11 cellular contexts compared by ENCODE assay signal in genomic region chr5:927172-928015, GRCh38. TPM values are rescaled to one million over a fixed set of nuclear protein-coding genes. Genes with fewer than 3 reads are reported as not detected.
A peak's percentile ranks its signal among the peaks of the same experiment; 100 is the strongest.
DNase-seq lines count a peak whose midpoint lies in the region; ATAC-seq and TF ChIP-seq lines count a peak whose summit lies in the region.
"Had no signal": no experiment of that assay in that cellular context is flagged by ENCODE, and none has a peak within 500 bp of the region (broad histone marks: within the 10 kb centered on the region; RNA-seq: fewer than 3 reads in every experiment).

No MANE protein-coding gene starts in this region.

- H3K4me3 ChIP-seq in ascending aorta, result peak overlapping the region; percentile 29 to 49
- H3K4me3 ChIP-seq in spleen, result peak overlapping the region in 4 of 8 donors; percentile 15 to 55 (median 28)

- H3K36me3 ChIP-seq in ascending aorta (no peaks in the 10 kb centered on the region), spleen (no peaks in the 10 kb centered on the region)

- H3K4me3 Mint-ChIP-seq in T-helper 2 cell treated with Interferon-gamma antibody and Interleukin-4, amounts not matched to agents 5 μg/mL and 100 μg/mL, for 36 hours, result peak overlapping the region; percentile 63
- H3K4me3 Mint-ChIP-seq: activated naive CD4-positive, alpha-beta T cell treated with anti-CD3 and anti-CD28 coated beads, Interleukin-2, amount 10 ng/mL, durations not matched to agents 7 days and 5 days had no signal

- peaks cover 22% of the 10 kb centered on the region for H3K27me3 Mint-ChIP-seq in T-helper 2 cell treated with Interferon-gamma antibody and Interleukin-4, amounts not matched to agents 5 μg/mL and 100 μg/mL, for 36 hours (ENCODE audit: low read depth)

- no peak for TF ChIP-seq POLR2A in spleen (IDR thresholded peaks at IDR 0.05)

- H3K9me3 ChIP-seq in ascending aorta (no peaks in the 10 kb centered on the region), spleen (no peaks in the 10 kb centered on the region)

- H3K9me3 Mint-ChIP-seq in T-helper 2 cell treated with Interferon-gamma antibody and Interleukin-4, amounts not matched to agents 5 μg/mL and 100 μg/mL, for 36 hours, result no peaks in the 10 kb centered on the region
- H3K9me3 Mint-ChIP-seq: activated naive CD4-positive, alpha-beta T cell treated with anti-CD3 and anti-CD28 coated beads, Interleukin-2, amount 10 ng/mL, durations not matched to agents 7 days and 5 days had no signal

- TF ChIP-seq CTCF in ascending aorta (IDR thresholded peaks at IDR 0.05) (no peak), spleen (IDR thresholded peaks at IDR 0.05 in 8 of 11, conservative IDR thresholded peaks at IDR 0.05 in 3 of 11) (peak in 2 of 11 experiments; percentile 3 to 8), RWPE1 (conservative IDR thresholded peaks at IDR 0.05; ENCODE audit: low read depth) (no peak)

- H3K36me3 Mint-ChIP-seq in T-helper 2 cell treated with Interferon-gamma antibody and Interleukin-4, amounts not matched to agents 5 μg/mL and 100 μg/mL, for 36 hours (ENCODE audit: low read depth), result no peaks in the 10 kb centered on the region
- H3K36me3 Mint-ChIP-seq: activated naive CD4-positive, alpha-beta T cell treated with anti-CD3 and anti-CD28 coated beads, Interleukin-2, amount 10 ng/mL, durations not matched to agents 7 days and 5 days had no signal

- peaks cover 0 to 4% of the 10 kb centered on the region in 2 donors for H3K4me1 ChIP-seq in ascending aorta
- peaks cover 0 to 22% (median 13%) of the 10 kb centered on the region in 6 donors for H3K4me1 ChIP-seq in spleen

- CTCF ChIA-PET in RWPE1 (lab: Yijun Ruan, JAX), result no interaction called here

- no peak overlapping the region for H3K27ac Mint-ChIP-seq in T-helper 2 cell treated with Interferon-gamma antibody and Interleukin-4, amounts not matched to agents 5 μg/mL and 100 μg/mL, for 36 hours
- H3K27ac Mint-ChIP-seq: activated naive CD4-positive, alpha-beta T cell treated with anti-CD3 and anti-CD28 coated beads, Interleukin-2, amount 10 ng/mL, durations not matched to agents 7 days and 5 days had no signal

- H3K27ac ChIP-seq in ascending aorta (no peak overlapping the region), spleen (peak overlapping the region in 2 of 8 donors; percentile 42 to 49), RWPE1 (no peak overlapping the region)

- peak; percentile 77 for ATAC-seq in left lobe of liver

- no peak for DNase-seq in T-helper 2 cell treated with Interferon-gamma antibody and Interleukin-4, amounts not matched to agents 5 μg/mL and 100 μg/mL, for 36 hours (ENCODE audit: low spot score)
- no peak for DNase-seq in T-helper 2 cell
- no peak for DNase-seq in ascending aorta (ENCODE audit: low spot score in 2 of 2)
- peak; percentile 63 for DNase-seq in left lobe of liver (ENCODE audit: low spot score)
- peak; percentile 18 for DNase-seq in stimulated activated CD8-positive, alpha-beta memory T cell treated with anti-CD3 and anti-CD28 coated beads, Interleukin-4, amount 100 ng/mL, for 48 hours
- DNase-seq in spleen, result no peak
- no peak for DNase-seq in RWPE1 (ENCODE audit: low spot score)
- no peak for DNase-seq in kidney tubule cell (ENCODE audit: low spot score)
- DNase-seq: IMR-90, NCI-H748 treated with DMSO at 0.1 percent for 48 hours had no signal

- intact Hi-C loops in ascending aorta (cut with DNase I) (loop anchor here (10.0 kb wide), 1 partner anchor 717 kb away; no protein-coding TSS in a partner anchor), spleen (cut with DNase I; ENCODE audit: low total_unique reads) (loop anchor here (10.0 kb wide), 1 partner anchor 727 kb away; no protein-coding TSS in a partner anchor)

- POLR2A ChIA-PET in RWPE1 (lab: Yijun Ruan, JAX; ENCODE audit: low non-redundant PET), result no interaction called here

- H3K4me1 Mint-ChIP-seq in T-helper 2 cell treated with Interferon-gamma antibody and Interleukin-4, amounts not matched to agents 5 μg/mL and 100 μg/mL, for 36 hours (ENCODE audit: low read depth), result peaks cover 18% of the 10 kb centered on the region

- H3K27me3 ChIP-seq in ascending aorta (peaks cover 10% of the 10 kb centered on the region), spleen (replicated peaks in 1 of 7) (peaks cover 0 to 42% (median 15%) of the 10 kb centered on the region in 7 donors)

- WGBS in spleen, 5 donors, result 72 to 89% (median 75%) methylated on average over 17 to 30 of the region's 30 CpGs

RNA-seq across cellular contexts. Expression of gene TRIP13, which starts 34.7 kb away (rescaled TPM):
- total RNA-seq in ascending aorta (not detected), left lobe of liver (1.0 TPM), spleen (1 to 10 TPM; 1.0 to 5.4 (median 2.1) TPM)
- 1 to 10 TPM; 1.2 to 3.4 (median 2.6) TPM for polyA plus RNA-seq in spleen

RNA-seq across cellular contexts. Expression of gene BRD9, which starts 34.8 kb away (rescaled TPM):
- total RNA-seq in ascending aorta (13.6 TPM), left lobe of liver (19.0 TPM), spleen (10 to 100 TPM; 32.2 to 82.9 (median 39.7) TPM)
- polyA plus RNA-seq in spleen, result 10 to 100 TPM; 26.5 to 54.5 (median 38.6) TPM

Comparison
In these comparisons a context has a peak if more than half of its experiments do, and no peak if none do; other contexts are left out.
1. DNase-seq: peak in left lobe of liver (single experiment) and stimulated activated CD8-positive, alpha-beta memory T cell treated with anti-CD3 and anti-CD28 coated beads, Interleukin-4, amount 100 ng/mL, for 48 hours (single experiment); none in T-helper 2 cell treated with Interferon-gamma antibody and Interleukin-4, amounts not matched to agents 5 μg/mL and 100 μg/mL, for 36 hours (single experiment), T-helper 2 cell (0 of 5), ascending aorta (0 of 2), spleen (single experiment), RWPE1 (single experiment) and kidney tubule cell (single experiment).